ENCODE assay signal across 1 cellular context in genomic region chr19:11486661-11487503, GRCh38.
TF ChIP-seq lines count a peak whose summit lies in the region.

No MANE protein-coding gene starts in this region.

TF ChIP-seq in SK-N-SH, 30 proteins besides CTCF, POLR2A, EP300 and RAD21 (continued from another document):
- TF ChIP-seq, protein P1, sequence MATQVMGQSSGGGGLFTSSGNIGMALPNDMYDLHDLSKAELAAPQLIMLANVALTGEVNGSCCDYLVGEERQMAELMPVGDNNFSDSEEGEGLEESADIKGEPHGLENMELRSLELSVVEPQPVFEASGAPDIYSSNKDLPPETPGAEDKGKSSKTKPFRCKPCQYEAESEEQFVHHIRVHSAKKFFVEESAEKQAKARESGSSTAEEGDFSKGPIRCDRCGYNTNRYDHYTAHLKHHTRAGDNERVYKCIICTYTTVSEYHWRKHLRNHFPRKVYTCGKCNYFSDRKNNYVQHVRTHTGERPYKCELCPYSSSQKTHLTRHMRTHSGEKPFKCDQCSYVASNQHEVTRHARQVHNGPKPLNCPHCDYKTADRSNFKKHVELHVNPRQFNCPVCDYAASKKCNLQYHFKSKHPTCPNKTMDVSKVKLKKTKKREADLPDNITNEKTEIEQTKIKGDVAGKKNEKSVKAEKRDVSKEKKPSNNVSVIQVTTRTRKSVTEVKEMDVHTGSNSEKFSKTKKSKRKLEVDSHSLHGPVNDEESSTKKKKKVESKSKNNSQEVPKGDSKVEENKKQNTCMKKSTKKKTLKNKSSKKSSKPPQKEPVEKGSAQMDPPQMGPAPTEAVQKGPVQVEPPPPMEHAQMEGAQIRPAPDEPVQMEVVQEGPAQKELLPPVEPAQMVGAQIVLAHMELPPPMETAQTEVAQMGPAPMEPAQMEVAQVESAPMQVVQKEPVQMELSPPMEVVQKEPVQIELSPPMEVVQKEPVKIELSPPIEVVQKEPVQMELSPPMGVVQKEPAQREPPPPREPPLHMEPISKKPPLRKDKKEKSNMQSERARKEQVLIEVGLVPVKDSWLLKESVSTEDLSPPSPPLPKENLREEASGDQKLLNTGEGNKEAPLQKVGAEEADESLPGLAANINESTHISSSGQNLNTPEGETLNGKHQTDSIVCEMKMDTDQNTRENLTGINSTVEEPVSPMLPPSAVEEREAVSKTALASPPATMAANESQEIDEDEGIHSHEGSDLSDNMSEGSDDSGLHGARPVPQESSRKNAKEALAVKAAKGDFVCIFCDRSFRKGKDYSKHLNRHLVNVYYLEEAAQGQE (IDR thresholded peaks at IDR 0.05; ENCODE audit: low read depth, low read length) = no peak
- TF ChIP-seq CHD2 (IDR thresholded peaks at IDR 0.05; ENCODE audit: low read length, partially characterized antibody) = no peak
